ENCODE assay signal across 11 cellular contexts in genomic region chr18:9109523-9109922, GRCh38. TPM values are rescaled to one million over a fixed set of nuclear protein-coding genes. Genes with fewer than 3 reads are reported as not detected.
DNase-seq lines count a peak whose midpoint lies in the region; ATAC-seq, FAIRE-seq and TF ChIP-seq lines count a peak whose summit lies in the region.
"Had no signal": no experiment of that assay in that cellular context is flagged by ENCODE, and none has a peak within 500 bp of the region (broad histone marks: within the 10 kb centered on the region; RNA-seq: fewer than 3 reads in every experiment).

No MANE protein-coding gene starts in this region.

- H3K4me3 ChIP-seq in CD8-positive, alpha-beta T cell (ENCODE audit: low read depth, low read length), result no peak overlapping the region

- no peak for DNase-seq in CD8-positive, alpha-beta T cell
- peak; percentile 46 for DNase-seq in RPMI7951 (ENCODE audit: low read depth)
- DNase-seq in effector memory CD8-positive, alpha-beta T cell, result no peak
- DNase-seq in osteocyte (ENCODE audit: extremely low spot score, unreplicated experiment), result no peak
- DNase-seq in dermis blood vessel endothelial cell, result no peak
- no peak for DNase-seq in NCI-H2081 treated with DMSO at 0.1 percent for 48 hours (lab: John Stamatoyannopoulos, UW)
- DNase-seq in GM19239 (ENCODE audit: insufficient read length, low spot score), result no peak
- DNase-seq: amygdala; hypothalamus; stimulated activated naive CD4-positive, alpha-beta T cell treated with Interleukin-2 at 50 U/mL for 16 hours had no signal

- no peak for ATAC-seq in CD8-positive, alpha-beta T cell
- ATAC-seq in effector memory CD8-positive, alpha-beta T cell (replicated peaks), result no peak
- ATAC-seq in HG03565 (IDR thresholded peaks at IDR 0.05; ENCODE audit: unreplicated experiment), result no peak

- H3K36me3 Mint-ChIP-seq in CD8-positive, alpha-beta T cell, result peaks cover 29% of the 10 kb centered on the region
- H3K36me3 Mint-ChIP-seq in effector memory CD8-positive, alpha-beta T cell (ENCODE audit: insufficient read depth), result peaks cover 9% of the 10 kb centered on the region
- H3K36me3 Mint-ChIP-seq in osteocyte (ENCODE audit: unreplicated experiment), result no peaks in the 10 kb centered on the region

- H3K4me1 Mint-ChIP-seq in CD8-positive, alpha-beta T cell (ENCODE audit: low read depth), result peaks cover 91% of the 10 kb centered on the region
- H3K4me1 Mint-ChIP-seq in effector memory CD8-positive, alpha-beta T cell (ENCODE audit: low read depth in 2 of 2), result peaks cover 55 to 85% of the 10 kb centered on the region in 2 donors
- H3K4me1 Mint-ChIP-seq in osteocyte (ENCODE audit: unreplicated experiment), result peaks cover 80% of the 10 kb centered on the region

- H3K4me1 ChIP-seq in CD8-positive, alpha-beta T cell (ENCODE audit: insufficient read depth, low read length), result peaks cover 84% of the 10 kb centered on the region

- no peak for TF ChIP-seq CTCF in CD8-positive, alpha-beta T cell (IDR thresholded peaks at IDR 0.05)
- no peak for TF ChIP-seq CTCF in osteocyte (IDR thresholded peaks at IDR 0.05)

- intact Hi-C loops in CD8-positive, alpha-beta T cell (cut with DNase I, micrococcal nuclease), result loop anchor here in 1 of 2 experiments (10.0 kb wide), 1 partner anchor 505 kb away; the partner anchor contains the start of gene PPP4R1

- no peaks in the 10 kb centered on the region for H3K9me3 Mint-ChIP-seq in CD8-positive, alpha-beta T cell
- H3K9me3 Mint-ChIP-seq in effector memory CD8-positive, alpha-beta T cell, result no peaks in the 10 kb centered on the region
- no peaks in the 10 kb centered on the region for H3K9me3 Mint-ChIP-seq in osteocyte (ENCODE audit: unreplicated experiment)

- H3K4me3 Mint-ChIP-seq in CD8-positive, alpha-beta T cell, result peak overlapping the region; percentile 8
- peak overlapping the region; percentile 35 to 36 for H3K4me3 Mint-ChIP-seq in effector memory CD8-positive, alpha-beta T cell
- H3K4me3 Mint-ChIP-seq in osteocyte (ENCODE audit: unreplicated experiment), result peak overlapping the region; percentile 41

- H3K9me3 ChIP-seq in CD8-positive, alpha-beta T cell (ENCODE audit: low read length), result no peaks in the 10 kb centered on the region

- peak overlapping the region; percentile 33 for H3K27ac Mint-ChIP-seq in CD8-positive, alpha-beta T cell
- peak overlapping the region; percentile 91 to 98 for H3K27ac Mint-ChIP-seq in effector memory CD8-positive, alpha-beta T cell
- peak overlapping the region; percentile 90 for H3K27ac Mint-ChIP-seq in osteocyte (ENCODE audit: unreplicated experiment)

- POLR2A ChIA-PET in CD8-positive, alpha-beta T cell (lab: Charles Lee), result interaction anchor here (1.2 to 4.5 kb wide), 4 partner anchors 9 to 31 kb away, joined by 3 to 20 read pairs (median 5); partner anchors contain the start of gene ANKRD12

- FAIRE-seq in GM19239 (lab: Jason Lieb, UNC), result no peak

- no peaks in the 10 kb centered on the region for H3K27me3 Mint-ChIP-seq in CD8-positive, alpha-beta T cell (ENCODE audit: low read depth)
- H3K27me3 Mint-ChIP-seq in effector memory CD8-positive, alpha-beta T cell, result no peaks in the 10 kb centered on the region
- H3K27me3 Mint-ChIP-seq in osteocyte (ENCODE audit: unreplicated experiment), result no peaks in the 10 kb centered on the region

- H3K27me3 ChIP-seq in CD8-positive, alpha-beta T cell (ENCODE audit: insufficient read depth, low read length), result no peaks in the 10 kb centered on the region

- H3K36me3 ChIP-seq in CD8-positive, alpha-beta T cell (ENCODE audit: insufficient read depth, low read length), result no peaks in the 10 kb centered on the region

- H3K27ac ChIP-seq in CD8-positive, alpha-beta T cell (ENCODE audit: low read depth, low read length), result no peak overlapping the region

- CTCF ChIA-PET in CD8-positive, alpha-beta T cell (lab: Charles Lee), result interaction anchor here (0.8 to 3.5 kb wide), 6 partner anchors 8 to 42 kb away, joined by 3 to 14 read pairs (median 4); partner anchors contain the start of gene ANKRD12

RNA-seq across cellular contexts. Expression of gene NDUFV2, which starts 7.0 kb away (rescaled TPM):
- total RNA-seq in CD8-positive, alpha-beta T cell, result 100 to 1,000 TPM; 229 to 249 TPM
- 155 and 199 TPM in 2 replicates for total RNA-seq in RPMI7951 (2014; rRNA removed; shearing (Covaris generic))
- 97.7 and 98.8 TPM in 2 replicates for total RNA-seq in osteocyte
- 93.9 and 170 TPM in 2 replicates for total RNA-seq in dermis blood vessel endothelial cell

RNA-seq across cellular contexts. Expression of gene ANKRD12, which starts 27.1 kb away (rescaled TPM):
- 100 to 1,000 TPM; 167 to 177 TPM for total RNA-seq in CD8-positive, alpha-beta T cell
- total RNA-seq in RPMI7951 (2014; rRNA removed; shearing (Covaris generic)), result 11.9 and 13.2 TPM in 2 replicates
- total RNA-seq in osteocyte (33.1 and 40.0 TPM in 2 replicates), dermis blood vessel endothelial cell (23.3 and 50.2 TPM in 2 replicates)

Comparison
In these comparisons a context has a peak if more than half of its experiments do, and no peak if none do; other contexts are left out.
1. H3K27ac Mint-ChIP-seq: peak in every context shown above with its lines; median percentile 94 in effector memory CD8-positive, alpha-beta T cell; 90 in osteocyte; 33 in CD8-positive, alpha-beta T cell.